In the genomic region with DNA sequence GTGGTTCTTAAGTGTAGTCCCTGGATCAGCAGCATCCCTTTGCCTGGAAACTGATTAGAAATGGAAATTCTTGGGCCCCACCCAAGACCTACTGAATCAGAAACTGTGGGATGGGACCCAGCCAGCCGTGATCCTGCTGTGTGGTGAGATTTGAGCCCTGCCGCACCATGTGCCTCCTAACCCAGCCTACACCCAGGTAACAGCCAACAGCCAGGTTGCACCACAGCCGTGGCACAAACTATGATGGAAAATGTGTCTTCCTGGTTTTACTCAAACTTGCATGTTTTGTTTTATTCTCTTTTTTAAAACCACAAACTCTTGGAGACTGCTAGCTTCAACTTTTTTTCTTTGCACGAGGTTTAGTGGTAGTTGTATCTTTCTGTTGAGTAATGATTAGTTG, we compare ENCODE assay signal across 8 cellular contexts.
DNase-seq lines count a peak whose midpoint lies in the region; ATAC-seq and TF ChIP-seq lines count a peak whose summit lies in the region.

No MANE protein-coding gene starts in this region.

- H3K4me1 ChIP-seq in ACC112 (ENCODE audit: control insufficient read depth, insufficient read depth, low read length, unreplicated experiment) (peaks cover 42% of the 10 kb centered on the region), muscle layer of colon (ENCODE audit: insufficient read depth, low read length) (peaks cover 68% of the 10 kb centered on the region)

- ATAC-seq in GM21723 (IDR thresholded peaks at IDR 0.05; ENCODE audit: unreplicated experiment) (no peak), HG02981 (IDR thresholded peaks at IDR 0.05; ENCODE audit: unreplicated experiment) (no peak)

- in situ Hi-C loops in astrocyte of the spinal cord (cut with HindIII; ENCODE audit: low sequenced_read_pairs): no loop called here

- no peak overlapping the region for H3K9ac ChIP-seq in muscle layer of colon (ENCODE audit: low read length)

- H3K27me3 ChIP-seq in ACC112 (ENCODE audit: insufficient read depth, low read length): no peaks in the 10 kb centered on the region
- no peaks in the 10 kb centered on the region for H3K27me3 ChIP-seq in muscle layer of colon (ENCODE audit: control insufficient read depth in 1 of 2, insufficient read depth in 2 of 2, low read length in 2 of 2)

- H2AFZ ChIP-seq in ACC112 (ENCODE audit: low read length, unreplicated experiment): no peak overlapping the region

- H3K4me3 ChIP-seq in ACC112 (ENCODE audit: low read depth, low read length) (peak overlapping the region; percentile 90), astrocyte of the spinal cord (ENCODE audit: low read depth, low read length) (peak overlapping the region; percentile 15), muscle layer of colon (ENCODE audit: low read depth in 1 of 2, low read length in 2 of 2) (peak overlapping the region; percentile 14 to 81)

- TF ChIP-seq CTCF in astrocyte of the spinal cord (IDR thresholded peaks at IDR 0.05; ENCODE audit: low read depth, low read length): no peak

- H3K9me3 ChIP-seq in KOPT-K1 (ENCODE audit: insufficient read depth, low read length, poor library complexity, severe bottlenecking): no peaks in the 10 kb centered on the region
- H3K9me3 ChIP-seq in muscle layer of colon (ENCODE audit: low read length): no peaks in the 10 kb centered on the region

- DNase-seq in astrocyte of the spinal cord (ENCODE audit: low read depth, low spot score) (peak; percentile 70), UCSD-AML1 (lab: John Stamatoyannopoulos, UW; ENCODE audit: unreplicated experiment) (no peak), NCI-H82 (lab: John Stamatoyannopoulos, UW) (no peak)

- H3K27ac ChIP-seq in ACC112 (ENCODE audit: low read depth, low read length) (no peak overlapping the region), KOPT-K1 (ENCODE audit: low read depth, low read length, poor library complexity, severe bottlenecking) (peak overlapping the region; percentile 84), muscle layer of colon (ENCODE audit: low read depth, low read length) (peak overlapping the region; percentile 24)

- H3K36me3 ChIP-seq in ACC112 (ENCODE audit: insufficient read depth, low read length) (no peaks in the 10 kb centered on the region; the same call in 1 of the 2 replicates), KOPT-K1 (ENCODE audit: insufficient read depth, low read length) (peaks cover 40% of the 10 kb centered on the region), muscle layer of colon (ENCODE audit: insufficient read depth, low read length) (no peaks in the 10 kb centered on the region)

- peaks cover 70% of the 10 kb centered on the region for H3K79me2 ChIP-seq in ACC112 (ENCODE audit: control insufficient read depth, insufficient read depth, low read length, unreplicated experiment)

Comparison
In these comparisons a context has a peak if more than half of its experiments do, and no peak if none do; other contexts are left out.
1. H3K4me3 ChIP-seq: peak in every context shown above with its lines; median percentile 90 in ACC112; 48 in muscle layer of colon; 15 in astrocyte of the spinal cord.